In genomic region chr3:129003578-129004112, GRCh38 we compare ENCODE assay signal across 8 cellular contexts. TPM values are rescaled to one million over a fixed set of nuclear protein-coding genes. Genes with fewer than 3 reads are reported as not detected.
DNase-seq lines count a peak whose midpoint lies in the region; ATAC-seq and TF ChIP-seq lines count a peak whose summit lies in the region.

No MANE protein-coding gene starts in this region.

- intact Hi-C loops in left ventricle myocardium inferior (cut with micrococcal nuclease): no loop called here

- H3K4me2 ChIP-seq in MM.1S (ENCODE audit: low read depth, low read length): peak overlapping the region; percentile 46; the same call in 1 of the 2 replicates

- H2AFZ ChIP-seq in MM.1S (ENCODE audit: low read length): 0 out of 2 replicates have a peak overlapping the region, but pooled peaks have one; percentile 22

- DNase-seq in MM.1S: peak; percentile 82
- DNase-seq in activated CD8-positive, alpha-beta memory T cell treated with anti-CD3 and anti-CD28 coated beads, Interleukin-2, amount 50 U/mL, for 4 hours: peak; percentile 59
- no peak for DNase-seq in left ventricle myocardium inferior
- peak in 2 of 3 donors; percentile 15 to 31 for DNase-seq in stimulated activated CD4-positive, alpha-beta T cell treated with anti-CD3 and anti-CD28 coated beads, TNF-alpha, amount 100 ng/mL, for 1 hour (ENCODE audit: low read depth in 3 of 3, low spot score in 1 of 3)
- DNase-seq in AML-193 (lab: John Stamatoyannopoulos, UW): no peak

- no peaks in the 10 kb centered on the region for H3K79me2 ChIP-seq in MM.1S (ENCODE audit: low read length)

- H3K36me3 ChIP-seq in MM.1S (replicated peaks; ENCODE audit: insufficient read depth, low read length) (no peaks in the 10 kb centered on the region), left ventricle myocardium inferior (no peaks in the 10 kb centered on the region)

- ATAC-seq in HG03520 (IDR thresholded peaks at IDR 0.05; ENCODE audit: unreplicated experiment) (no peak), GM21737 (IDR thresholded peaks at IDR 0.05; ENCODE audit: unreplicated experiment) (no peak)

- no peaks in the 10 kb centered on the region for H3K9me2 ChIP-seq in MM.1S (replicated peaks; ENCODE audit: insufficient read depth, low read length)

- no peak overlapping the region for H3K9ac ChIP-seq in MM.1S (ENCODE audit: low read length)

- H4K20me1 ChIP-seq in MM.1S (ENCODE audit: insufficient read depth, low read length): no peaks in the 10 kb centered on the region

- H3K9me3 ChIP-seq in MM.1S (replicated peaks; ENCODE audit: insufficient read depth, low read length): no peaks in the 10 kb centered on the region
- no peaks in the 10 kb centered on the region for H3K9me3 ChIP-seq in left ventricle myocardium inferior (replicated peaks)

- H3K27me3 ChIP-seq in MM.1S (replicated peaks; ENCODE audit: insufficient read depth, low read length): peaks cover 40% of the 10 kb centered on the region
- H3K27me3 ChIP-seq in left ventricle myocardium inferior (ENCODE audit: low read depth): peaks cover 70% of the 10 kb centered on the region

- H3K27ac ChIP-seq in 22Rv1: no peak overlapping the region
- H3K27ac ChIP-seq in MM.1S (ENCODE audit: low read length): no peak overlapping the region
- H3K27ac ChIP-seq in left ventricle myocardium inferior (replicated peaks): peak overlapping the region; percentile 91

- no peaks in the 10 kb centered on the region for H3F3A ChIP-seq in MM.1S (ENCODE audit: insufficient read depth, low read length)

- H3K4me3 ChIP-seq in MM.1S (ENCODE audit: low read length) (0 out of 2 replicates have a peak overlapping the region, but pooled peaks have one; percentile 31), left ventricle myocardium inferior (peak overlapping the region; percentile 84)

- H3K4me1 ChIP-seq in MM.1S (ENCODE audit: low read length) (peaks cover 29% of the 10 kb centered on the region), left ventricle myocardium inferior (peaks cover 81% of the 10 kb centered on the region)

- peak; percentile 81 for TF ChIP-seq CTCF in 22Rv1 (IDR thresholded peaks at IDR 0.05)
- TF ChIP-seq CTCF in MM.1S (IDR thresholded peaks at IDR 0.05; ENCODE audit: low read length): peak; percentile 29
- TF ChIP-seq CTCF in left ventricle myocardium inferior (IDR thresholded peaks at IDR 0.05; ENCODE audit: borderline replicate concordance): peak; percentile 47

RNA-seq across cellular contexts. Expression of gene EFCC1, which starts 2.5 kb away (rescaled TPM):
- 1.5 TPM for total RNA-seq in left ventricle myocardium inferior

RNA-seq across cellular contexts. Expression of gene CFAP92, which starts 9.8 kb away (rescaled TPM):
- total RNA-seq in left ventricle myocardium inferior: 0.25 TPM

RNA-seq across cellular contexts. Expression of gene GP9, which starts 56.9 kb away (rescaled TPM):
- not detected for total RNA-seq in left ventricle myocardium inferior

Comparison
In these comparisons a context has a peak if more than half of its experiments do, and no peak if none do; other contexts are left out.
1. CTCF ChIP-seq: peak in every context shown above with its lines; median percentile 81 in 22Rv1; 47 in left ventricle myocardium inferior; 29 in MM.1S.
2. DNase-seq: peak in MM.1S (single experiment), activated CD8-positive, alpha-beta memory T cell treated with anti-CD3 and anti-CD28 coated beads, Interleukin-2, amount 50 U/mL, for 4 hours (single experiment) and stimulated activated CD4-positive, alpha-beta T cell treated with anti-CD3 and anti-CD28 coated beads, TNF-alpha, amount 100 ng/mL, for 1 hour (2 of 3); none in left ventricle myocardium inferior (single experiment) and AML-193 (0 of 2).